Comparison of ENCODE assay signal across 13 cellular contexts in the genomic region with DNA sequence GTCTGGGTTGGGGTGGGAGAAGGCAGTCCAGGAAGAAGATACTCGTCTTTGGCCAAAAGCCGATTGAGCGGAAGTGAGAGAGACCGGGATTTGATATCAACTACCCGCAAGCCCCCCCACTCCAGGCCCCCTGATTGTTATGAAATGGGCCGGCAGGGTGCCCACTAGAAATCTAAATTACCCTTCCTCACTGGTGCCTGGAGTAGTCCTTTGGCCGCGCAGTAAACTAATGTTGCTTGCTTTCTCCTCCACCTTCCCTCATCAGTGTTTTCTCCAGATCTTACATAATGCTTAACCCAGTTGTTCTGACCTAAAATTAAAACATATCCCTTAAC.
DNase-seq lines count a peak whose midpoint lies in the region; ATAC-seq and TF ChIP-seq lines count a peak whose summit lies in the region.
"Had no signal": no experiment of that assay in that cellular context is flagged by ENCODE, and none has a peak within 500 bp of the region (broad histone marks: within the 10 kb centered on the region; RNA-seq: fewer than 3 reads in every experiment).

No MANE protein-coding gene starts in this region.

- peaks cover 95% of the 10 kb centered on the region for H3K27me3 Mint-ChIP-seq in T-helper 1 cell treated with Interleukin-12 subunit alpha and Interleukin-12 subunit beta and Interleukin-4 antibody, amounts not matched to agents 30 μg/mL and 1 μg/mL, for 36 hours (ENCODE audit: low read depth)
- H3K27me3 Mint-ChIP-seq in effector memory CD8-positive, alpha-beta T cell = peaks cover 89 to 100% of the 10 kb centered on the region in 2 donors

- 11 to 27% methylated on average over 8 of the region's 8 CpGs for WGBS in testis, 2 donors

- peaks cover 2% of the 10 kb centered on the region for H3K36me3 Mint-ChIP-seq in T-helper 1 cell treated with Interleukin-12 subunit alpha and Interleukin-12 subunit beta and Interleukin-4 antibody, amounts not matched to agents 30 μg/mL and 1 μg/mL, for 36 hours (ENCODE audit: low read depth)
- H3K36me3 Mint-ChIP-seq in effector memory CD8-positive, alpha-beta T cell (ENCODE audit: insufficient read depth) = peaks cover 6% of the 10 kb centered on the region
- H3K36me3 Mint-ChIP-seq: mesothelial cell of epicardium; stimulated activated effector memory CD8-positive, alpha-beta T cell treated with anti-CD3 and anti-CD28 coated beads, Interleukin-12 subunit alpha, Interleukin-12 subunit beta, amount 100 ng/mL, for 72 hours had no signal

- H3K27ac Mint-ChIP-seq in T-helper 1 cell treated with Interleukin-12 subunit alpha and Interleukin-12 subunit beta and Interleukin-4 antibody, amounts not matched to agents 30 μg/mL and 1 μg/mL, for 36 hours = peak overlapping the region; percentile 47
- no peak overlapping the region for H3K27ac Mint-ChIP-seq in effector memory CD8-positive, alpha-beta T cell
- H3K27ac Mint-ChIP-seq: mesothelial cell of epicardium; stimulated activated effector memory CD8-positive, alpha-beta T cell treated with anti-CD3 and anti-CD28 coated beads, Interleukin-12 subunit alpha, Interleukin-12 subunit beta, amount 100 ng/mL, for 72 hours had no signal

- TF ChIP-seq POLR2A in testis (IDR thresholded peaks at IDR 0.05) = no peak

- H3K27me3 ChIP-seq in muscle layer of colon (ENCODE audit: control insufficient read depth in 1 of 2, insufficient read depth in 2 of 2, low read length in 2 of 2) (peaks cover 72 to 76% of the 10 kb centered on the region in 2 donors), testis (no peaks in the 10 kb centered on the region)

- H3K9me3 ChIP-seq in muscle layer of colon (ENCODE audit: low read length) (no peaks in the 10 kb centered on the region), testis (no peaks in the 10 kb centered on the region)

- TF ChIP-seq CTCF in testis (IDR thresholded peaks at IDR 0.05) = no peak

- peaks cover 5% of the 10 kb centered on the region for H3K4me1 Mint-ChIP-seq in T-helper 1 cell treated with Interleukin-12 subunit alpha and Interleukin-12 subunit beta and Interleukin-4 antibody, amounts not matched to agents 30 μg/mL and 1 μg/mL, for 36 hours (ENCODE audit: low read depth)
- H3K4me1 Mint-ChIP-seq in effector memory CD8-positive, alpha-beta T cell (ENCODE audit: low read depth in 2 of 2) = peaks cover 6 to 21% of the 10 kb centered on the region in 2 donors

- H3K27ac ChIP-seq in muscle layer of colon (ENCODE audit: low read depth, low read length) (no peak overlapping the region), testis (peak overlapping the region in 1 of 2 donors; percentile 8)

- H3K9ac ChIP-seq in muscle layer of colon (ENCODE audit: low read length) = no peak overlapping the region

- H3K4me1 ChIP-seq in muscle layer of colon (ENCODE audit: insufficient read depth, low read length) (peaks cover 11% of the 10 kb centered on the region), testis (peaks cover 6% of the 10 kb centered on the region)

- intact Hi-C loops in testis (cut with DNase I; ENCODE audit: low total_unique reads) = no loop called here

- ATAC-seq in effector memory CD8-positive, alpha-beta T cell (replicated peaks) = no peak
- ATAC-seq: stimulated activated effector memory CD8-positive, alpha-beta T cell treated with anti-CD3 and anti-CD28 coated beads, Interleukin-12 subunit alpha, Interleukin-12 subunit beta, amount 100 ng/mL, for 72 hours had no signal

- H3K36me3 ChIP-seq in muscle layer of colon (ENCODE audit: insufficient read depth, low read length) = no peaks in the 10 kb centered on the region
- no peaks in the 10 kb centered on the region for H3K36me3 ChIP-seq in testis (ENCODE audit: low read depth, missing control alignments)

- no peak for DNase-seq in T-helper 1 cell
- no peak for DNase-seq in effector memory CD8-positive, alpha-beta T cell
- DNase-seq in testis = no peak
- no peak for DNase-seq in AG20443 (ENCODE audit: low spot score)
- no peak for DNase-seq in COR-L47 (lab: John Stamatoyannopoulos, UW)
- DNase-seq in globus pallidus (ENCODE audit: low spot score) = no peak
- DNase-seq: activated CD4-positive, alpha-beta T cell treated with anti-CD3 and anti-CD28 coated beads for 48 hours; Karpas-422; NCI-H2227 treated with DMSO at 0.1 percent for 48 hours had no signal

- H3K4me3 Mint-ChIP-seq in T-helper 1 cell treated with Interleukin-12 subunit alpha and Interleukin-12 subunit beta and Interleukin-4 antibody, amounts not matched to agents 30 μg/mL and 1 μg/mL, for 36 hours = no peak overlapping the region
- H3K4me3 Mint-ChIP-seq in effector memory CD8-positive, alpha-beta T cell = peak overlapping the region; percentile 25 to 46
- H3K4me3 Mint-ChIP-seq: stimulated activated effector memory CD8-positive, alpha-beta T cell treated with anti-CD3 and anti-CD28 coated beads, Interleukin-12 subunit alpha, Interleukin-12 subunit beta, amount 100 ng/mL, for 72 hours had no signal

- H3K9me3 Mint-ChIP-seq in T-helper 1 cell treated with Interleukin-12 subunit alpha and Interleukin-12 subunit beta and Interleukin-4 antibody, amounts not matched to agents 30 μg/mL and 1 μg/mL, for 36 hours = no peaks in the 10 kb centered on the region
- no peaks in the 10 kb centered on the region for H3K9me3 Mint-ChIP-seq in effector memory CD8-positive, alpha-beta T cell
- H3K9me3 Mint-ChIP-seq: mesothelial cell of epicardium; stimulated activated effector memory CD8-positive, alpha-beta T cell treated with anti-CD3 and anti-CD28 coated beads, Interleukin-12 subunit alpha, Interleukin-12 subunit beta, amount 100 ng/mL, for 72 hours had no signal

- H3K4me3 ChIP-seq in muscle layer of colon (ENCODE audit: low read depth in 1 of 2, low read length in 2 of 2) = peak overlapping the region; percentile 29 to 30
- H3K4me3 ChIP-seq in testis = peak overlapping the region; percentile 45 to 47
